Comparison of ENCODE assay signal across 8 cellular contexts in the genomic region with DNA sequence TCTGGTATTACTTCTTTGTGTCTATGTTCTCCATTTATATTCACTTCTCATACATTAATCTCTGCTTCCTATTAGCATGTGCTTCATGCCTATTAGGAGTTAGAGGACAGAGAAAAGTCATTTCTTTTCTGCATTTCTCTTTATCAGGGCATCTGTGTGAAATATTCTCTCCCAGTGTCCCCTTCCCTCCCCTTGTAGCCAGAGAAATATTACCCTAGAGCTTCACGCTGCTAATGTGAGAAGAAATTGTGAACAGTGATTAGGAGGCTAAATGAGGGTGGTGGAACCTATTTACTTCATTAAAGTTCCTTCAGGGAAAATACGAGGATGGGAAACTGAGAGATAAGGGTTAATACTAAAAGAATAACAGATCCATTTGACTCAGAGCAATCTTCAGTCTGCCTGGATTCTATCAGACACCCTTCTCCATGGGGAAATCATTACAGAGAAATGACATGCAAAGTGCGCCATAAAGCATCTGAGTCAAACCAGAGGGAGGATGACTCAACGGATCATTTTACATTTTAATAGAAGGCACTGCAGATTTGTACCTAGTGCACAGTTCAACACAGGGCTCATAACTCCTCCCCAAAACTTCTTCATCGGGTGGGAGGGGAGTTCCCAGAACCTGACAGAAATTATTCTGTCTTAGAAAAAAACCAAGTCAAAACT.
DNase-seq lines count a peak whose midpoint lies in the region; ATAC-seq, FAIRE-seq and TF ChIP-seq lines count a peak whose summit lies in the region.

No MANE protein-coding gene starts in this region.

- H3K4me3 Mint-ChIP-seq in HFFc6: peak overlapping the region; percentile 17; the same call in 1 of the 2 replicates
- H3K4me3 Mint-ChIP-seq in activated T-helper 17 cell treated with anti-CD3 and anti-CD28 coated beads, Interleukin-2, amount 50 U/mL, for 72 hours: peak overlapping the region; percentile 71

- H3K27me3 ChIP-seq in ACC112 (ENCODE audit: insufficient read depth, low read length): no peaks in the 10 kb centered on the region

- TF ChIP-seq POLR2A in GM12891 (IDR thresholded peaks at IDR 0.05; ENCODE audit: low read depth, low read length): no peak

- H2AFZ ChIP-seq in ACC112 (ENCODE audit: low read length, unreplicated experiment): peak overlapping the region; percentile 34

- H3K27ac ChIP-seq in ACC112 (ENCODE audit: low read depth, low read length): peak overlapping the region; percentile 76

- ATAC-seq in activated T-helper 17 cell treated with anti-CD3 and anti-CD28 coated beads, Interleukin-2, amount 50 U/mL, for 72 hours (replicated peaks): peak; percentile 95
- no peak for ATAC-seq in HG03045 (IDR thresholded peaks at IDR 0.05; ENCODE audit: unreplicated experiment)
- no peak for ATAC-seq in GM19328 (IDR thresholded peaks at IDR 0.05; ENCODE audit: unreplicated experiment)

- no peaks in the 10 kb centered on the region; the same call in 1 of the 2 replicates for H3K9me3 Mint-ChIP-seq in HFFc6
- H3K9me3 Mint-ChIP-seq in activated T-helper 17 cell treated with anti-CD3 and anti-CD28 coated beads, Interleukin-2, amount 50 U/mL, for 72 hours: no peaks in the 10 kb centered on the region

- DNase-seq in HFFc6 (peak; percentile 65), left kidney (ENCODE audit: low read depth, low spot score) (peak; percentile 74), GM12891 (ENCODE audit: insufficient read length, low spot score) (no peak), UCSD-AML1 (lab: John Stamatoyannopoulos, UW; ENCODE audit: unreplicated experiment) (no peak)

- no peak overlapping the region; the same call in 1 of the 2 replicates for H3K27ac Mint-ChIP-seq in HFFc6
- H3K27ac Mint-ChIP-seq in activated T-helper 17 cell treated with anti-CD3 and anti-CD28 coated beads, Interleukin-2, amount 50 U/mL, for 72 hours: peak overlapping the region; percentile 78

- TF ChIP-seq CTCF in HFFc6 (IDR thresholded peaks at IDR 0.05): no peak

- H3K79me2 ChIP-seq in ACC112 (ENCODE audit: control insufficient read depth, insufficient read depth, low read length, unreplicated experiment): no peaks in the 10 kb centered on the region

- peaks cover 18% of the 10 kb centered on the region for H3K4me1 ChIP-seq in ACC112 (ENCODE audit: control insufficient read depth, insufficient read depth, low read length, unreplicated experiment)

- H3K36me3 ChIP-seq in ACC112 (ENCODE audit: insufficient read depth, low read length): no peaks in the 10 kb centered on the region

- peaks cover 13% of the 10 kb centered on the region; the same call in 1 of the 2 replicates for H3K4me1 Mint-ChIP-seq in HFFc6 (ENCODE audit: low read depth)
- H3K4me1 Mint-ChIP-seq in activated T-helper 17 cell treated with anti-CD3 and anti-CD28 coated beads, Interleukin-2, amount 50 U/mL, for 72 hours: peaks cover 61% of the 10 kb centered on the region

- no peaks in the 10 kb centered on the region for H3K36me3 Mint-ChIP-seq in HFFc6 (ENCODE audit: low read depth)
- peaks cover 54% of the 10 kb centered on the region for H3K36me3 Mint-ChIP-seq in activated T-helper 17 cell treated with anti-CD3 and anti-CD28 coated beads, Interleukin-2, amount 50 U/mL, for 72 hours (ENCODE audit: low read depth)

- H3K27me3 Mint-ChIP-seq in HFFc6 (ENCODE audit: insufficient read depth): peaks cover 7% of the 10 kb centered on the region
- no peaks in the 10 kb centered on the region for H3K27me3 Mint-ChIP-seq in activated T-helper 17 cell treated with anti-CD3 and anti-CD28 coated beads, Interleukin-2, amount 50 U/mL, for 72 hours

- no peak for FAIRE-seq in GM12891 (lab: Jason Lieb, UNC)

- H3K4me3 ChIP-seq in ACC112 (ENCODE audit: low read depth, low read length): peak overlapping the region; percentile 46; the same call in 1 of the 2 replicates

TF ChIP-seq in GM12891, 5 proteins besides CTCF, POLR2A, EP300 and RAD21:
- TF ChIP-seq PAX5 (IDR thresholded peaks at IDR 0.05; ENCODE audit: insufficient read depth, low read length, severe bottlenecking) (no peak), POU2F2 (IDR thresholded peaks at IDR 0.05; ENCODE audit: low read depth, low read length) (no peak), TAF1 (IDR thresholded peaks at IDR 0.05; ENCODE audit: low read depth, low read length) (no peak), POLR2AphosphoS5 (IDR thresholded peaks at IDR 0.05; ENCODE audit: low read depth, low read length) (no peak), SPI1 (IDR thresholded peaks at IDR 0.05; ENCODE audit: low read depth, low read length) (no peak)

Comparison
In these comparisons a context has a peak if more than half of its experiments do, and no peak if none do; other contexts are left out.
1. DNase-seq: peak in HFFc6 (single experiment) and left kidney (single experiment); none in GM12891 (single experiment) and UCSD-AML1 (single experiment).